9 cellular contexts compared by ENCODE assay signal in the genomic region with DNA sequence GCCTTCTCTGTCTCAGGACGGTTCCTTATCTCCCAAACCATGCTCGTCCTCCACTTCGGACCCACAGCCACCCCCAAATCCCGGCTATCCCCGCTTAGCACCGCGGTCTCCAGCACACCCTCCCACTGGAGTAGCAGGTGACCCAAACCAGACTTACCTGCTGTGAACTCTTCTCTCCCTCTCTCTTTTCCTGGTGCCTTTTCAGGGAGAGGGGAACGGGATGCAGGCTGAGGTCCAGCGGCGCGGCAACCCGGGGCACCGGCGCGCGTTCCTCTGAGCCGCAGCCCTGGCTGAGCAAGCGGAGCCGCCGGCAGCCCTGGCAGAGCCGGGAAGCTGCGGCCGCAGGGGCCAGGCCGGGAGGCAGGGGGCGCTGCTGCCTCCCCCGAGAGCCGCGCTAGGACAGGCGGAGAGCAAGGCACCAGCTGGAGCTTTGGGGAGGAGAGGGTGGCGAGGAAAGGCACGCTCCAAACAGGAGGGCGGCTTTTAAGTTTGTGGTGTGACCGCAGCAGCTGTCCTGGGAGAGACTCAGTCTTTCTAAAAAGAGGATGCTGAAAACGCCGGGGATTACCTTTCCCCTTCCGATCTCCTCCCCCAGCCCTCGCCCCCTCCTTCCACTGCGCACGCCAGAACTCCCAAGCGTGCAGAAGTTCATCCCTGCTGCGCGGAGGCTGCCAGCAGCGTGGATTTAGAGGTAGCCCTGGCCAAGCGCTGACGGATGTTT. TPM values are rescaled to one million over a fixed set of nuclear protein-coding genes. Genes with fewer than 3 reads are reported as not detected.
DNase-seq lines count a peak whose midpoint lies in the region; ATAC-seq and TF ChIP-seq lines count a peak whose summit lies in the region.
"Had no signal": no experiment of that assay in that cellular context is flagged by ENCODE, and none has a peak within 500 bp of the region (broad histone marks: within the 10 kb centered on the region; RNA-seq: fewer than 3 reads in every experiment).

SEMA3D (minus strand) TSS at position 536 of the 721 bp plus-strand sequence. CDS start 65,165 bp downstream, outside the sequence.

- no peaks in the 10 kb centered on the region for H3K4me1 Mint-ChIP-seq in activated CD4-positive, alpha-beta T cell treated with anti-CD3 and anti-CD28 coated beads for 36 hours
- H3K4me1 Mint-ChIP-seq in stimulated activated naive CD8-positive, alpha-beta T cell treated with anti-CD3 and anti-CD28 coated beads, Interleukin-15, Interleukin-2, amounts not matched to agents 100 ng/mL and 50 ng/mL, for 24 hours (ENCODE audit: low read depth), result peaks cover 7% of the 10 kb centered on the region

- TF ChIP-seq RAD21 in Ishikawa (IDR thresholded peaks at IDR 0.05; ENCODE audit: low read depth), result peak; percentile 63

- CTCF ChIA-PET in activated CD4-positive, alpha-beta T cell treated with anti-CD3 and anti-CD28 coated beads for 36 hours (lab: Charles Lee), result interaction anchor here (1.3 kb wide), 1 partner anchor 278 kb away, joined by 4 read pairs; no protein-coding TSS in a partner anchor

- TF ChIP-seq EP300 in Ishikawa (IDR thresholded peaks at IDR 0.05; ENCODE audit: borderline replicate concordance), result no peak

- DNase-seq in activated CD4-positive, alpha-beta T cell treated with anti-CD3 and anti-CD28 coated beads for 36 hours, result peak; percentile 56
- no peak for DNase-seq in activated CD4-positive, alpha-beta T cell treated with anti-CD3 and anti-CD28 coated beads, Interleukin-2, amount 50 U/mL, for 4 hours
- DNase-seq in RPMI7951 (ENCODE audit: low read depth) (peak; percentile 50), dedifferentiated amniotic fluid mesenchymal stem cell (ENCODE audit: extremely low spot score) (peak; percentile 85), left kidney (ENCODE audit: low read depth, low spot score) (peak; percentile 96)
- DNase-seq: DND-41 had no signal

- ATAC-seq in activated CD4-positive, alpha-beta T cell treated with anti-CD3 and anti-CD28 coated beads for 36 hours, result peak; percentile 73
- peak; percentile 97 for ATAC-seq in GM21825 (IDR thresholded peaks at IDR 0.05; ENCODE audit: unreplicated experiment)

- no peaks in the 10 kb centered on the region for H3K36me3 Mint-ChIP-seq in activated CD4-positive, alpha-beta T cell treated with anti-CD3 and anti-CD28 coated beads for 36 hours (ENCODE audit: low read depth)
- H3K36me3 Mint-ChIP-seq in stimulated activated naive CD8-positive, alpha-beta T cell treated with anti-CD3 and anti-CD28 coated beads, Interleukin-15, Interleukin-2, amounts not matched to agents 100 ng/mL and 50 ng/mL, for 24 hours (ENCODE audit: low read depth), result no peaks in the 10 kb centered on the region

- peaks cover 32% of the 10 kb centered on the region for H3K27me3 Mint-ChIP-seq in activated CD4-positive, alpha-beta T cell treated with anti-CD3 and anti-CD28 coated beads for 36 hours
- H3K27me3 Mint-ChIP-seq in stimulated activated naive CD8-positive, alpha-beta T cell treated with anti-CD3 and anti-CD28 coated beads, Interleukin-15, Interleukin-2, amounts not matched to agents 100 ng/mL and 50 ng/mL, for 24 hours, result peaks cover 31% of the 10 kb centered on the region

- H3K4me3 Mint-ChIP-seq in activated CD4-positive, alpha-beta T cell treated with anti-CD3 and anti-CD28 coated beads for 36 hours, result no peak within 1 kb of the TSS
- H3K4me3 Mint-ChIP-seq in stimulated activated naive CD8-positive, alpha-beta T cell treated with anti-CD3 and anti-CD28 coated beads, Interleukin-15, Interleukin-2, amounts not matched to agents 100 ng/mL and 50 ng/mL, for 24 hours, result peak within 1 kb of the TSS; percentile 64

- H3K9me3 Mint-ChIP-seq in activated CD4-positive, alpha-beta T cell treated with anti-CD3 and anti-CD28 coated beads for 36 hours (ENCODE audit: low read depth), result no peaks in the 10 kb centered on the region
- H3K9me3 Mint-ChIP-seq in stimulated activated naive CD8-positive, alpha-beta T cell treated with anti-CD3 and anti-CD28 coated beads, Interleukin-15, Interleukin-2, amounts not matched to agents 100 ng/mL and 50 ng/mL, for 24 hours, result peaks cover 7% of the 10 kb centered on the region

- POLR2A ChIA-PET in activated CD4-positive, alpha-beta T cell treated with anti-CD3 and anti-CD28 coated beads for 36 hours (lab: Charles Lee), result no interaction called here

- intact Hi-C loops in activated CD4-positive, alpha-beta T cell treated with anti-CD3 and anti-CD28 coated beads for 36 hours (cut with DNase I, micrococcal nuclease), result loop anchor here in 1 of 2 experiments (10.0 kb wide), 1 partner anchor 368 kb away; no protein-coding TSS in a partner anchor

- H3K27ac Mint-ChIP-seq in activated CD4-positive, alpha-beta T cell treated with anti-CD3 and anti-CD28 coated beads for 36 hours, result no peak within 1 kb of the TSS
- no peak within 1 kb of the TSS for H3K27ac Mint-ChIP-seq in stimulated activated naive CD8-positive, alpha-beta T cell treated with anti-CD3 and anti-CD28 coated beads, Interleukin-15, Interleukin-2, amounts not matched to agents 100 ng/mL and 50 ng/mL, for 24 hours

TF ChIP-seq in Ishikawa, 13 proteins besides CTCF, POLR2A, EP300 and RAD21:
- no peak for TF ChIP-seq CEBPB (IDR thresholded peaks at IDR 0.05)
- no peak for TF ChIP-seq NFIC (IDR thresholded peaks at IDR 0.05)
- TF ChIP-seq EGR1 (IDR thresholded peaks at IDR 0.05), result 0 out of 2 replicates have a peak, but pooled peaks have one; percentile 5
- TF ChIP-seq ZBTB7A (IDR thresholded peaks at IDR 0.05; ENCODE audit: low read depth), result peak; percentile 29; the same call in 1 of the 2 replicates
- 0 out of 2 replicates have a peak, but pooled peaks have one; percentile 6 for TF ChIP-seq USF1 (IDR thresholded peaks at IDR 0.05)
- 0 out of 2 replicates have a peak, but pooled peaks have one; percentile 17 for TF ChIP-seq TCF12 (IDR thresholded peaks at IDR 0.05; ENCODE audit: low read depth)
- no peak; the same call in 1 of the 2 replicates for TF ChIP-seq TAF1 (IDR thresholded peaks at IDR 0.05; ENCODE audit: low read depth)

RNA-seq across cellular contexts. Expression of gene SEMA3D, which starts in this region (rescaled TPM):
- not detected for total RNA-seq in activated CD4-positive, alpha-beta T cell treated with anti-CD3 and anti-CD28 coated beads for 36 hours
- 2.4 and 2.6 TPM in 2 replicates for total RNA-seq in RPMI7951 (2014; rRNA removed; shearing (Covaris generic))

Comparison
In these comparisons a context has a peak if more than half of its experiments do, and no peak if none do; other contexts are left out.
1. Peak in DNase-seq and ATAC-seq in activated CD4-positive, alpha-beta T cell treated with anti-CD3 and anti-CD28 coated beads for 36 hours; RNA of the gene not detected or under 1 TPM.
2. DNase-seq: peak in RPMI7951 (single experiment), dedifferentiated amniotic fluid mesenchymal stem cell (single experiment) and left kidney (single experiment); none in activated CD4-positive, alpha-beta T cell treated with anti-CD3 and anti-CD28 coated beads, Interleukin-2, amount 50 U/mL, for 4 hours (0 of 2).